14 cellular contexts compared by ENCODE assay signal in genomic region chr18:59087391-59087790, GRCh38.
DNase-seq lines count a peak whose midpoint lies in the region; FAIRE-seq and TF ChIP-seq lines count a peak whose summit lies in the region.
"Had no signal": no experiment of that assay in that cellular context is flagged by ENCODE, and none has a peak within 500 bp of the region (broad histone marks: within the 10 kb centered on the region; RNA-seq: fewer than 3 reads in every experiment).

No MANE protein-coding gene starts in this region.

- peak; percentile 26 for DNase-seq in activated CD4-positive, alpha-beta T cell treated with anti-CD3 and anti-CD28 coated beads for 48 hours
- no peak for DNase-seq in activated CD4-positive, alpha-beta T cell treated with anti-CD3 and anti-CD28 coated beads for 4 hours
- DNase-seq in DMS53 treated with DMSO at 0.1 percent for 48 hours (lab: John Stamatoyannopoulos, UW; ENCODE audit: unreplicated experiment) (peak; percentile 85), NCI-H69 (lab: John Stamatoyannopoulos, UW) (peak; percentile 48), D721Med (ENCODE audit: insufficient read length, low spot score) (no peak), NCI-H146 (lab: John Stamatoyannopoulos, UW) (no peak), NCI-H345 treated with DMSO at 0.1 percent for 48 hours (lab: John Stamatoyannopoulos, UW; ENCODE audit: unreplicated experiment) (no peak)
- DNase-seq: activated CD4-positive, alpha-beta T cell treated with anti-CD3 and anti-CD28 coated beads, Interleukin-2, amount 10 ng/mL, durations not matched to agents 24 days and 14 days; activated effector memory CD4-positive, alpha-beta T cell treated with anti-CD3 and anti-CD28 coated beads, Interleukin-2, amount 50 U/mL, for 16 hours; KG1; left cardiac atrium; NCI-H1436 treated with DMSO at 0.1 percent for 48 hours; NCI-H774 had no signal

- no peak for TF ChIP-seq CTCF in D721Med (IDR thresholded peaks at IDR 0.05; ENCODE audit: insufficient read depth, missing control alignments)

- FAIRE-seq in islet of Langerhans (lab: Jason Lieb, UNC) (peak; percentile 99), D721Med (lab: Jason Lieb, UNC) (no peak)

Comparison
In these comparisons a context has a peak if more than half of its experiments do, and no peak if none do; other contexts are left out.
1. DNase-seq: peak in activated CD4-positive, alpha-beta T cell treated with anti-CD3 and anti-CD28 coated beads for 48 hours (single experiment), DMS53 treated with DMSO at 0.1 percent for 48 hours (single experiment) and NCI-H69 (single experiment); none in activated CD4-positive, alpha-beta T cell treated with anti-CD3 and anti-CD28 coated beads for 4 hours (0 of 2), D721Med (single experiment), NCI-H146 (single experiment) and NCI-H345 treated with DMSO at 0.1 percent for 48 hours (single experiment).